ENCODE assay signal across 8 cellular contexts in genomic region chr5:170302729-170303501, GRCh38. TPM values are rescaled to one million over a fixed set of nuclear protein-coding genes. Genes with fewer than 3 reads are reported as not detected.
DNase-seq lines count a peak whose midpoint lies in the region; ATAC-seq and TF ChIP-seq lines count a peak whose summit lies in the region.

No MANE protein-coding gene starts in this region.

- H3K9me3 Mint-ChIP-seq in CD8-positive, alpha-beta T cell: no peaks in the 10 kb centered on the region
- no peaks in the 10 kb centered on the region for H3K9me3 Mint-ChIP-seq in activated CD8-positive, alpha-beta memory T cell treated with anti-CD3 and anti-CD28 coated beads, Interleukin-2, amount 10 ng/mL, durations not matched to agents 7 days and 5 days (ENCODE audit: low read depth)
- H3K9me3 Mint-ChIP-seq in stimulated activated memory B cell treated with anti-CD40 and anti-IgM and Interleukin-4, amounts not matched to agents 10 μg/mL and 1 μg/mL and 100 μg/mL, for 72 hours: no peaks in the 10 kb centered on the region

- H3K36me3 ChIP-seq in CD8-positive, alpha-beta T cell (ENCODE audit: insufficient read depth, low read length): no peaks in the 10 kb centered on the region
- H3K36me3 ChIP-seq in KOPT-K1 (ENCODE audit: insufficient read depth, low read length): no peaks in the 10 kb centered on the region
- no peaks in the 10 kb centered on the region for H3K36me3 ChIP-seq in left ventricle myocardium inferior

- peak overlapping the region; percentile 46 for H3K27ac ChIP-seq in CD8-positive, alpha-beta T cell (ENCODE audit: low read depth, low read length)
- H3K27ac ChIP-seq in KOPT-K1 (ENCODE audit: low read depth, low read length, poor library complexity, severe bottlenecking) (peak overlapping the region; percentile 98), left ventricle myocardium inferior (replicated peaks) (peak overlapping the region; percentile 48)

- no peaks in the 10 kb centered on the region for H3K9me3 ChIP-seq in CD8-positive, alpha-beta T cell (ENCODE audit: low read length)
- H3K9me3 ChIP-seq in KOPT-K1 (ENCODE audit: insufficient read depth, low read length, poor library complexity, severe bottlenecking) (no peaks in the 10 kb centered on the region), left ventricle myocardium inferior (replicated peaks) (no peaks in the 10 kb centered on the region)

- CTCF ChIA-PET in CD8-positive, alpha-beta T cell (lab: Charles Lee): interaction anchor here (0.9 to 18.6 kb wide), 15 partner anchors 9 to 77 kb away, joined by 3 to 385 read pairs (median 6); no protein-coding TSS in a partner anchor
- CTCF ChIA-PET in activated CD8-positive, alpha-beta memory T cell treated with anti-CD3 and anti-CD28 coated beads, Interleukin-2, amount 10 ng/mL, durations not matched to agents 7 days and 5 days (lab: Charles Lee): interaction anchor here (0.7 to 22.2 kb wide), 15 partner anchors 8 to 77 kb away, joined by 3 to 499 read pairs (median 4); no protein-coding TSS in a partner anchor

- POLR2A ChIA-PET in CD8-positive, alpha-beta T cell (lab: Charles Lee): interaction anchor here (0.9 to 2.6 kb wide), 14 partner anchors 10 to 36 kb away, joined by 3 to 20 read pairs (median 5); no protein-coding TSS in a partner anchor

- H3K27ac Mint-ChIP-seq in CD8-positive, alpha-beta T cell: peak overlapping the region; percentile 96
- peak overlapping the region; percentile 94 for H3K27ac Mint-ChIP-seq in activated CD8-positive, alpha-beta memory T cell treated with anti-CD3 and anti-CD28 coated beads, Interleukin-2, amount 10 ng/mL, durations not matched to agents 7 days and 5 days
- peak overlapping the region; percentile 61 for H3K27ac Mint-ChIP-seq in stimulated activated memory B cell treated with anti-CD40 and anti-IgM and Interleukin-4, amounts not matched to agents 10 μg/mL and 1 μg/mL and 100 μg/mL, for 72 hours

- TF ChIP-seq CTCF in CD8-positive, alpha-beta T cell (IDR thresholded peaks at IDR 0.05): peak; percentile 27
- TF ChIP-seq CTCF in left ventricle myocardium inferior (IDR thresholded peaks at IDR 0.05; ENCODE audit: borderline replicate concordance): no peak

- peak; percentile 90 for ATAC-seq in CD8-positive, alpha-beta T cell
- peak; percentile 87 for ATAC-seq in GM21528 (IDR thresholded peaks at IDR 0.05; ENCODE audit: low FRiP score, unreplicated experiment)
- ATAC-seq in activated CD8-positive, alpha-beta memory T cell treated with anti-CD3 and anti-CD28 coated beads, Interleukin-2, amount 10 ng/mL, durations not matched to agents 7 days and 5 days: peak; percentile 94
- peak; percentile 73 for ATAC-seq in stimulated activated memory B cell treated with anti-CD40 and anti-IgM and Interleukin-4, amounts not matched to agents 10 μg/mL and 1 μg/mL and 100 μg/mL, for 72 hours

- H3K4me3 ChIP-seq in CD8-positive, alpha-beta T cell (ENCODE audit: low read depth, low read length): peak overlapping the region; percentile 60
- no peak overlapping the region for H3K4me3 ChIP-seq in left ventricle myocardium inferior

- intact Hi-C loops in CD8-positive, alpha-beta T cell (cut with DNase I, micrococcal nuclease): loop anchor here (1.0 to 5.0 kb wide), 5 partner anchors 10 to 36 kb away; no protein-coding TSS in a partner anchor
- intact Hi-C loops in left ventricle myocardium inferior (cut with micrococcal nuclease): no loop called here

- no peaks in the 10 kb centered on the region for H3K27me3 Mint-ChIP-seq in CD8-positive, alpha-beta T cell (ENCODE audit: low read depth)
- H3K27me3 Mint-ChIP-seq in activated CD8-positive, alpha-beta memory T cell treated with anti-CD3 and anti-CD28 coated beads, Interleukin-2, amount 10 ng/mL, durations not matched to agents 7 days and 5 days: no peaks in the 10 kb centered on the region
- no peaks in the 10 kb centered on the region for H3K27me3 Mint-ChIP-seq in stimulated activated memory B cell treated with anti-CD40 and anti-IgM and Interleukin-4, amounts not matched to agents 10 μg/mL and 1 μg/mL and 100 μg/mL, for 72 hours

- H3K36me3 Mint-ChIP-seq in CD8-positive, alpha-beta T cell: no peaks in the 10 kb centered on the region
- no peaks in the 10 kb centered on the region for H3K36me3 Mint-ChIP-seq in activated CD8-positive, alpha-beta memory T cell treated with anti-CD3 and anti-CD28 coated beads, Interleukin-2, amount 10 ng/mL, durations not matched to agents 7 days and 5 days
- no peaks in the 10 kb centered on the region for H3K36me3 Mint-ChIP-seq in stimulated activated memory B cell treated with anti-CD40 and anti-IgM and Interleukin-4, amounts not matched to agents 10 μg/mL and 1 μg/mL and 100 μg/mL, for 72 hours

- peak; percentile 28 to 81 (median 63) for DNase-seq in CD8-positive, alpha-beta T cell
- peak; percentile 71 for DNase-seq in activated CD8-positive, alpha-beta memory T cell treated with anti-CD3 and anti-CD28 coated beads, Interleukin-2, amount 10 ng/mL, durations not matched to agents 7 days and 5 days
- peak; percentile 63 for DNase-seq in left ventricle myocardium inferior
- no peak for DNase-seq in HT-29 (ENCODE audit: low spot score)
- DNase-seq in hippocampal formation (lab: John Stamatoyannopoulos, UW): no peak

- H3K4me3 Mint-ChIP-seq in CD8-positive, alpha-beta T cell: peak overlapping the region; percentile 86
- H3K4me3 Mint-ChIP-seq in activated CD8-positive, alpha-beta memory T cell treated with anti-CD3 and anti-CD28 coated beads, Interleukin-2, amount 10 ng/mL, durations not matched to agents 7 days and 5 days: peak overlapping the region; percentile 62
- H3K4me3 Mint-ChIP-seq in stimulated activated memory B cell treated with anti-CD40 and anti-IgM and Interleukin-4, amounts not matched to agents 10 μg/mL and 1 μg/mL and 100 μg/mL, for 72 hours: peak overlapping the region; percentile 62

- H3K4me1 Mint-ChIP-seq in CD8-positive, alpha-beta T cell (ENCODE audit: low read depth): peaks cover 83% of the 10 kb centered on the region
- H3K4me1 Mint-ChIP-seq in activated CD8-positive, alpha-beta memory T cell treated with anti-CD3 and anti-CD28 coated beads, Interleukin-2, amount 10 ng/mL, durations not matched to agents 7 days and 5 days: peaks cover 66% of the 10 kb centered on the region
- peaks cover 35% of the 10 kb centered on the region for H3K4me1 Mint-ChIP-seq in stimulated activated memory B cell treated with anti-CD40 and anti-IgM and Interleukin-4, amounts not matched to agents 10 μg/mL and 1 μg/mL and 100 μg/mL, for 72 hours

- peaks cover 64% of the 10 kb centered on the region for H3K4me1 ChIP-seq in CD8-positive, alpha-beta T cell (ENCODE audit: insufficient read depth, low read length)
- peaks cover 44% of the 10 kb centered on the region for H3K4me1 ChIP-seq in left ventricle myocardium inferior

- no peaks in the 10 kb centered on the region for H3K27me3 ChIP-seq in CD8-positive, alpha-beta T cell (ENCODE audit: insufficient read depth, low read length)
- H3K27me3 ChIP-seq in left ventricle myocardium inferior (ENCODE audit: low read depth): no peaks in the 10 kb centered on the region

RNA-seq across cellular contexts. Expression of gene LCP2, which starts 5.3 kb away (rescaled TPM):
- total RNA-seq in CD8-positive, alpha-beta T cell: 100 to 1,000 TPM; 132 to 140 TPM
- 100 to 1,000 TPM; 393 to 419 TPM for total RNA-seq in activated CD8-positive, alpha-beta memory T cell treated with anti-CD3 and anti-CD28 coated beads, Interleukin-2, amount 10 ng/mL, durations not matched to agents 7 days and 5 days
- 3.9 TPM for total RNA-seq in left ventricle myocardium inferior
- total RNA-seq in HT-29 (2014; rRNA removed; shearing (Covaris generic)): not detected in 2 replicates

Comparison
In these comparisons a context has a peak if more than half of its experiments do, and no peak if none do; other contexts are left out.
1. DNase-seq: peak in CD8-positive, alpha-beta T cell (7 of 7), activated CD8-positive, alpha-beta memory T cell treated with anti-CD3 and anti-CD28 coated beads, Interleukin-2, amount 10 ng/mL, durations not matched to agents 7 days and 5 days (single experiment) and left ventricle myocardium inferior (single experiment); none in HT-29 (single experiment) and hippocampal formation (0 of 2).
2. H3K27ac ChIP-seq: peak in every context shown above with its lines; median percentile 98 in KOPT-K1; 48 in left ventricle myocardium inferior; 46 in CD8-positive, alpha-beta T cell.
3. RNA of gene LCP2, which starts 5.3 kb away (total RNA-seq): 393 to 419 TPM in activated CD8-positive, alpha-beta memory T cell treated with anti-CD3 and anti-CD28 coated beads, Interleukin-2, amount 10 ng/mL, durations not matched to agents 7 days and 5 days and 132 to 140 TPM in CD8-positive, alpha-beta T cell; 3.9 TPM in left ventricle myocardium inferior (single experiment) and not detected in HT-29; every median in the first group is over 10 times any median in the second.
4. Peak in every context shown above with its lines, with median percentiles within 50 percentile points of each other: ATAC-seq, H3K27ac Mint-ChIP-seq and H3K4me3 Mint-ChIP-seq.